In the genomic region with DNA sequence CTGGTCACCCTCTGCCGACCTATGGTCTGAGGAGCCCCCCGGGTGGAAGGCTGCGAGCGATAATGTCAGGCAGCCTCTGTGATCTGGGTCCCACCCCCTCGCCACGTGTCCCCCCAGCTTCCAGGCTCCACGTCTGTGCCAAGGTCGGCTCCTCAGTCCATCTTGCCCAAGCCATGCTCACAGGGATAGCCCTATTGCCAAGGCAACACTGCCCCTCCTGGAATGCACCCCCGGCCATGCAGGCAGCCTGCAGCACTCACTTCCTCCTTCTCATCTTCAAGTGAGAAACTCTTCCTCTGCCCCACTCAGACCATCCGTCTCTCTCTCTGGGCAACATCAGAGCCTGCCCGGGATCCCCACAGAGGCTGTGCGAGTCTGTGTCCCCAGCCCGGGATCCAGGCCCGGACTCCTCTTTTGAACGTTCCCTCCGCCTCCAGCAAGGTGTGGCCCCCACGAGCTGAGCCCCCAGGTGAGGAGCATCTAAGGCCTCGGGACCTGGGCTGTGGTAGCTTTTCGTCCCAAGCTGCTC, we compare ENCODE assay signal across 20 cellular contexts.
"Had no signal": no experiment of that assay in that cellular context is flagged by ENCODE, and none has a peak within 500 bp of the region (broad histone marks: within the 10 kb centered on the region; RNA-seq: fewer than 3 reads in every experiment).

No MANE protein-coding gene starts in this region.

- H3K36me3 Mint-ChIP-seq: activated naive CD4-positive, alpha-beta T cell treated with anti-CD3 and anti-CD28 coated beads, Interleukin-2, amount 50 U/mL, for 72 hours; natural killer cell treated with Interleukin-12 subunit alpha and Interleukin-12 subunit beta and Interleukin-15 and Interleukin-18, amount 100 ng/mL, for 72 hours had no signal

- H3K4me1 Mint-ChIP-seq: activated CD4-positive, alpha-beta T cell treated with anti-CD3 and anti-CD28 coated beads, Interleukin-2, amount 10 ng/mL, durations not matched to agents 7 days and 5 days had no signal

- ATAC-seq: activated CD4-positive, CD25-positive, alpha-beta regulatory T cell treated with anti-CD3 and anti-CD28 coated beads, Interleukin-2, amount 50 U/mL, for 24 hours; activated naive CD4-positive, alpha-beta T cell treated with anti-CD3 and anti-CD28 coated beads, Interleukin-2, amount 50 U/mL, for 72 hours; activated T-cell treated with anti-CD3 and anti-CD28 coated beads, Interleukin-2, amount 50 U/mL, for 72 hours; gastrocnemius medialis; mucosa of descending colon; T-helper 17 cell had no signal

- H3K4me3 Mint-ChIP-seq: activated CD4-positive, alpha-beta T cell treated with anti-CD3 and anti-CD28 coated beads, Interleukin-2, amount 10 ng/mL, durations not matched to agents 7 days and 5 days; activated T-cell treated with anti-CD3 and anti-CD28 coated beads, Interleukin-2, amount 50 U/mL, for 72 hours; natural killer cell treated with Interleukin-12 subunit alpha and Interleukin-12 subunit beta and Interleukin-15 and Interleukin-18, amount 100 ng/mL, for 72 hours; T-helper 17 cell had no signal

- DNase-seq: activated CD4-positive, alpha-beta T cell treated with anti-CD3 and anti-CD28 coated beads, Interleukin-2, amount 10 ng/mL, durations not matched to agents 7 days and 5 days; activated naive CD4-positive, alpha-beta T cell; activated T-cell treated with anti-CD3 and anti-CD28 coated beads for 4 hours; activated T-cell treated with anti-CD3 and anti-CD28 coated beads, Interleukin-2, amount 50 U/mL, for 72 hours; anterior cingulate cortex; effector CD8-positive, alpha-beta T cell; gastrocnemius medialis; glutamatergic neuron; left ventricle myocardium inferior; mucosa of descending colon; sigmoid colon; small intestine; stimulated activated CD4-positive, alpha-beta T cell treated with anti-CD3 and anti-CD28 coated beads, Interleukin-4, amount 100 ng/mL, for 24 hours; stimulated activated naive CD4-positive, alpha-beta T cell; T-helper 17 cell; T1000; WERI-Rb-1 had no signal

- H3K9me3 Mint-ChIP-seq: activated CD4-positive, alpha-beta T cell treated with anti-CD3 and anti-CD28 coated beads, Interleukin-2, amount 10 ng/mL, durations not matched to agents 7 days and 5 days; activated T-cell treated with anti-CD3 and anti-CD28 coated beads, Interleukin-2, amount 50 U/mL, for 72 hours; natural killer cell treated with Interleukin-12 subunit alpha and Interleukin-12 subunit beta and Interleukin-15 and Interleukin-18, amount 100 ng/mL, for 72 hours had no signal

- H3K27ac Mint-ChIP-seq: activated CD4-positive, alpha-beta T cell treated with anti-CD3 and anti-CD28 coated beads, Interleukin-2, amount 10 ng/mL, durations not matched to agents 7 days and 5 days; activated T-cell treated with anti-CD3 and anti-CD28 coated beads, Interleukin-2, amount 50 U/mL, for 72 hours; natural killer cell treated with Interleukin-12 subunit alpha and Interleukin-12 subunit beta and Interleukin-15 and Interleukin-18, amount 100 ng/mL, for 72 hours; T-helper 17 cell had no signal
